Comparison of ENCODE assay signal across 1 cellular context in genomic region chr2:11822746-11823411, GRCh38.
TF ChIP-seq lines count a peak whose summit lies in the region.

No MANE protein-coding gene starts in this region.

TF ChIP-seq in HepG2, 621 proteins besides CTCF, POLR2A, EP300 and RAD21 (continued from another document):
- peak in 1 of 2 experiments; percentile 38; a peak in 1 of 4 replicates for TF ChIP-seq REST (IDR thresholded peaks at IDR 0.05; ENCODE audit: borderline replicate concordance in 1 of 2, low read depth in 1 of 2, low read length in 2 of 2)
- peak; percentile 71; the same call in 1 of the 2 replicates for TF ChIP-seq HNF1B (CRISPR knock-in tag; IDR thresholded peaks at IDR 0.05)
- peak; percentile 67; the same call in 1 of the 2 replicates for TF ChIP-seq ZSCAN31 (CRISPR knock-in tag; IDR thresholded peaks at IDR 0.05; ENCODE audit: low read depth)
- no peak for TF ChIP-seq ZNF816 (CRISPR knock-in tag; IDR thresholded peaks at IDR 0.05; ENCODE audit: borderline replicate concordance)
- no peak for TF ChIP-seq SOX6 (IDR thresholded peaks at IDR 0.05)
- TF ChIP-seq SOX6 (CRISPR knock-in tag; IDR thresholded peaks at IDR 0.05), result peak; percentile 77
- TF ChIP-seq KAT8 (CRISPR knock-in tag; IDR thresholded peaks at IDR 0.05), result peak; percentile 52; the same call in 1 of the 2 replicates
- no peak for TF ChIP-seq ZNF552 (CRISPR knock-in tag; IDR thresholded peaks at IDR 0.05; ENCODE audit: borderline replicate concordance)
- peak; percentile 66 for TF ChIP-seq SAP130 (CRISPR knock-in tag; IDR thresholded peaks at IDR 0.05; ENCODE audit: low read depth)
- 0 out of 2 replicates have a peak, but pooled peaks have one; percentile 20 for TF ChIP-seq HDAC2 (CRISPR knock-in tag; IDR thresholded peaks at IDR 0.05)
- TF ChIP-seq ZNF205 (CRISPR knock-in tag; IDR thresholded peaks at IDR 0.05), result peak; percentile 95
- peak; percentile 46; the same call in 1 of the 2 replicates for TF ChIP-seq THAP9 (CRISPR knock-in tag; IDR thresholded peaks at IDR 0.05; ENCODE audit: borderline replicate concordance)
- TF ChIP-seq NFKB2 (CRISPR knock-in tag; IDR thresholded peaks at IDR 0.05; ENCODE audit: borderline replicate concordance), result peak; percentile 34; the same call in 1 of the 2 replicates
- TF ChIP-seq RXRB (CRISPR knock-in tag; IDR thresholded peaks at IDR 0.05; ENCODE audit: borderline replicate concordance), result peak; percentile 62; the same call in 1 of the 2 replicates
- peak; percentile 43; the same call in 1 of the 2 replicates for TF ChIP-seq ZNF264 (CRISPR knock-in tag; IDR thresholded peaks at IDR 0.05)
- TF ChIP-seq ZNF543 (CRISPR knock-in tag; IDR thresholded peaks at IDR 0.05), result 0 out of 2 replicates have a peak, but pooled peaks have one; percentile 53
- no peak for TF ChIP-seq ZNF782 (CRISPR knock-in tag; IDR thresholded peaks at IDR 0.05; ENCODE audit: borderline replicate concordance)
- TF ChIP-seq DRAP1 (CRISPR knock-in tag; IDR thresholded peaks at IDR 0.05), result peak; percentile 54; the same call in 1 of the 2 replicates
- TF ChIP-seq ZNF644 (CRISPR knock-in tag; IDR thresholded peaks at IDR 0.05; ENCODE audit: low read depth), result peak; percentile 48
- no peak for TF ChIP-seq TCF12 (IDR thresholded peaks at IDR 0.05)
- TF ChIP-seq TCF12 (CRISPR knock-in tag; IDR thresholded peaks at IDR 0.05), result 0 out of 2 replicates have a peak, but pooled peaks have one; percentile 40
- no peak for TF ChIP-seq ZNF567 (CRISPR knock-in tag; IDR thresholded peaks at IDR 0.05; ENCODE audit: borderline replicate concordance)
- no peak for TF ChIP-seq ZSCAN9 (CRISPR knock-in tag; IDR thresholded peaks at IDR 0.05; ENCODE audit: borderline replicate concordance)
- peak; percentile 58; the same call in 1 of the 2 replicates for TF ChIP-seq ZNF605 (CRISPR knock-in tag; IDR thresholded peaks at IDR 0.05)
- TF ChIP-seq CHD2 (IDR thresholded peaks at IDR 0.05; ENCODE audit: low read depth, low read length), result no peak
- peak; percentile 50; the same call in 1 of the 2 replicates for TF ChIP-seq ZNF12 (CRISPR knock-in tag; IDR thresholded peaks at IDR 0.05)
- 0 out of 2 replicates have a peak, but pooled peaks have one; percentile 56 for TF ChIP-seq KDM5B (CRISPR knock-in tag; IDR thresholded peaks at IDR 0.05; ENCODE audit: borderline replicate concordance)
- TF ChIP-seq ZNF687 (CRISPR knock-in tag; IDR thresholded peaks at IDR 0.05), result peak; percentile 73
- TF ChIP-seq ZNF138 (CRISPR knock-in tag; IDR thresholded peaks at IDR 0.05; ENCODE audit: low read depth), result 0 out of 2 replicates have a peak, but pooled peaks have one; percentile 50
- TF ChIP-seq ZNF691 (CRISPR knock-in tag; IDR thresholded peaks at IDR 0.05; ENCODE audit: borderline replicate concordance, low read depth), result peak; percentile 93
- no peak for TF ChIP-seq RFX1 (IDR thresholded peaks at IDR 0.05)
- 0 out of 2 replicates have a peak, but pooled peaks have one; percentile 12 for TF ChIP-seq IRF9 (CRISPR knock-in tag; IDR thresholded peaks at IDR 0.05; ENCODE audit: borderline replicate concordance)
- no peak for TF ChIP-seq ZNF253 (CRISPR knock-in tag; IDR thresholded peaks at IDR 0.05; ENCODE audit: borderline replicate concordance)
- peak; percentile 71; the same call in 1 of the 2 replicates for TF ChIP-seq CBX5 (CRISPR knock-in tag; IDR thresholded peaks at IDR 0.05; ENCODE audit: borderline replicate concordance)
- TF ChIP-seq ZBTB1 (CRISPR knock-in tag; IDR thresholded peaks at IDR 0.05; ENCODE audit: borderline replicate concordance), result no peak
- TF ChIP-seq STAG1 (CRISPR knock-in tag; IDR thresholded peaks at IDR 0.05), result no peak
- TF ChIP-seq SIX4 (CRISPR knock-in tag; IDR thresholded peaks at IDR 0.05), result peak; percentile 89
- TF ChIP-seq ZNF160 (CRISPR knock-in tag; IDR thresholded peaks at IDR 0.05), result peak; percentile 67; the same call in 1 of the 2 replicates
- peak; percentile 71 for TF ChIP-seq ZNF788 (CRISPR knock-in tag; IDR thresholded peaks at IDR 0.05; ENCODE audit: borderline replicate concordance)
- no peak for TF ChIP-seq FOXA1 (IDR thresholded peaks at IDR 0.05)
- peak; percentile 86 for TF ChIP-seq FOXA1 (CRISPR knock-in tag; IDR thresholded peaks at IDR 0.05)
- TF ChIP-seq RCOR2 (CRISPR knock-in tag; IDR thresholded peaks at IDR 0.05), result peak; percentile 72; the same call in 1 of the 2 replicates
- TF ChIP-seq ZNF614 (CRISPR knock-in tag; IDR thresholded peaks at IDR 0.05; ENCODE audit: borderline replicate concordance), result 0 out of 2 replicates have a peak, but pooled peaks have one; percentile 19
TF ChIP-seq in HepG2: peak in this region for 110.
